ENCODE assay signal across 1 cellular context in genomic region chr20:25195014-25195961, GRCh38.
TF ChIP-seq lines count a peak whose summit lies in the region.

TSS of gene ENTPD6 (plus strand) at chr20:25195712. CDS start at chr20:25206537, 10,825 bp downstream.

TF ChIP-seq in K562, 482 proteins besides CTCF, POLR2A, EP300 and RAD21 (continued from another document):
- TF ChIP-seq CREB1 (IDR thresholded peaks at IDR 0.05) (peak; percentile 48; the same call in 1 of the 2 replicates), CREB1 (CRISPR knock-in tag; IDR thresholded peaks at IDR 0.05) (peak; percentile 82), USF1 (CRISPR knock-in tag; IDR thresholded peaks at IDR 0.05) (peak; percentile 51; the same call in 1 of the 2 replicates), PHF21A (IDR thresholded peaks at IDR 0.05; ENCODE audit: borderline replicate concordance, low read depth) (no peak), ZBTB7A (IDR thresholded peaks at IDR 0.05; ENCODE audit: borderline replicate concordance, control insufficient read depth, low read depth, low read length) (no peak)
